17 cellular contexts compared by ENCODE assay signal in genomic region chr4:3464911-3465697, GRCh38. TPM values are rescaled to one million over a fixed set of nuclear protein-coding genes. Genes with fewer than 3 reads are reported as not detected.
"Had no signal": no experiment of that assay in that cellular context is flagged by ENCODE, and none has a peak within 500 bp of the region (broad histone marks: within the 10 kb centered on the region; RNA-seq: fewer than 3 reads in every experiment).

No MANE protein-coding gene starts in this region.

- H2AFZ ChIP-seq: hepatocyte had no signal

- ATAC-seq: activated CD4-positive, alpha-beta T cell treated with anti-CD3 and anti-CD28 coated beads for 36 hours had no signal

- H3K36me3 ChIP-seq: esophagus muscularis mucosa, prostate gland, sigmoid colon, suprapubic skin, vagina had no signal

- H3K27me3 ChIP-seq: vagina had no signal

- H3K4me3 ChIP-seq: esophagus muscularis mucosa, hepatocyte, prostate gland, sigmoid colon, suprapubic skin, vagina had no signal

- H3K27ac ChIP-seq: esophagus muscularis mucosa, hepatocyte, prostate gland, sigmoid colon, suprapubic skin, vagina had no signal

- H3K9me3 ChIP-seq: esophagus muscularis mucosa, prostate gland, sigmoid colon, suprapubic skin, vagina had no signal

- DNase-seq: activated CD4-positive, alpha-beta T cell treated with anti-CD3 and anti-CD28 coated beads for 36 hours; activated CD4-positive, alpha-beta T cell treated with anti-CD3 and anti-CD28 coated beads, Interleukin-2, amount 50 U/mL, for 48 hours; activated naive CD8-positive, alpha-beta T cell treated with anti-CD3 and anti-CD28 coated beads for 36 hours; amniotic stem cell; effector CD8-positive, alpha-beta T cell; sigmoid colon; trophoblast cell had no signal

- H3K4me2 ChIP-seq: hepatocyte had no signal

RNA-seq across cellular contexts. Expression of gene DOK7, which starts 2.0 kb away (rescaled TPM):
- total RNA-seq: activated CD4-positive, alpha-beta T cell treated with anti-CD3 and anti-CD28 coated beads for 36 hours; activated naive CD8-positive, alpha-beta T cell treated with anti-CD3 and anti-CD28 coated beads for 36 hours; endothelial cell of umbilical vein; lung microvascular endothelial cell; neural crest cell; osteocyte; T-helper 2 cell treated with Interferon-gamma antibody and Interleukin-4, amounts not matched to agents 100 ng/mL and 5 ng/mL, for 36 hours had no signal
- polyA plus RNA-seq: endothelial cell of umbilical vein had no signal

RNA-seq across cellular contexts. Expression of gene HGFAC, which starts 23.3 kb away (rescaled TPM):
- total RNA-seq: activated CD4-positive, alpha-beta T cell treated with anti-CD3 and anti-CD28 coated beads for 36 hours; activated naive CD8-positive, alpha-beta T cell treated with anti-CD3 and anti-CD28 coated beads for 36 hours; suprapubic skin; T-helper 2 cell treated with Interferon-gamma antibody and Interleukin-4, amounts not matched to agents 100 ng/mL and 5 ng/mL, for 36 hours; vagina had no signal
